10 cellular contexts compared by ENCODE assay signal in genomic region chr10:10792681-10793080, GRCh38.
DNase-seq lines count a peak whose midpoint lies in the region; ATAC-seq and TF ChIP-seq lines count a peak whose summit lies in the region.
"Had no signal": no experiment of that assay in that cellular context is flagged by ENCODE, and none has a peak within 500 bp of the region (broad histone marks: within the 10 kb centered on the region; RNA-seq: fewer than 3 reads in every experiment).

No MANE protein-coding gene starts in this region.

- no peak for TF ChIP-seq POLR2A in vagina (IDR thresholded peaks at IDR 0.05)

- H3K4me3 ChIP-seq in AG04450 (ENCODE audit: low read depth, low read length) (no peak overlapping the region), choroid plexus epithelial cell (ENCODE audit: low read depth, low read length) (no peak overlapping the region), vagina (no peak overlapping the region)

- H3K27me3 ChIP-seq in AG04450 (ENCODE audit: control insufficient read depth, insufficient read depth, low read length) (no peaks in the 10 kb centered on the region), vagina (no peaks in the 10 kb centered on the region)

- H3K36me3 ChIP-seq in vagina, result no peaks in the 10 kb centered on the region

- intact Hi-C loops in vagina (cut with DNase I), result no loop called here

- peaks cover 8% of the 10 kb centered on the region for H3K4me1 ChIP-seq in vagina

- DNase-seq in AG04450 (ENCODE audit: low read depth, low spot score) (peak; percentile 69), LHCN-M2 (ENCODE audit: low read depth) (peak; percentile 98), choroid plexus epithelial cell (ENCODE audit: low read depth) (peak; percentile 90), kidney tubule cell (ENCODE audit: low spot score) (peak; percentile 92), vagina (ENCODE audit: extremely low spot score in 2 of 2) (no peak), SHP77 (lab: John Stamatoyannopoulos, UW) (no peak)
- no peak for DNase-seq in activated T-cell treated with anti-CD3 and anti-CD28 coated beads, Interleukin-2, amount 50 U/mL, for 1 hour
- DNase-seq: CD4-positive, CD25-positive, alpha-beta regulatory T cell; NCI-H1417 treated with DMSO at 0.1 percent for 48 hours had no signal

- POLR2A ChIA-PET in AG04450 (lab: Yijun Ruan, JAX), result interaction anchor here (1.6 kb wide), 1 partner anchor 32 kb away, joined by 4 read pairs; no protein-coding TSS in a partner anchor

- H3K9me3 ChIP-seq in AG04450 (ENCODE audit: control insufficient read depth, insufficient read depth, low read length) (no peaks in the 10 kb centered on the region), vagina (no peaks in the 10 kb centered on the region)

- no peak for TF ChIP-seq CTCF in AG04450 (IDR thresholded peaks at IDR 0.05; ENCODE audit: low read depth, low read length)
- TF ChIP-seq CTCF in choroid plexus epithelial cell (conservative IDR thresholded peaks at IDR 0.05; ENCODE audit: low read depth, low read length), result no peak
- no peak for TF ChIP-seq CTCF in vagina (IDR thresholded peaks at IDR 0.05)

- CTCF ChIA-PET in AG04450 (lab: Charles Lee), result interaction anchor here (0.5 to 1.3 kb wide), 3 partner anchors 37 to 243 kb away, joined by 3 read pairs; no protein-coding TSS in a partner anchor

- H3K27ac ChIP-seq in AG04450 (ENCODE audit: low read depth, low read length), result peak overlapping the region; percentile 22
- no peak overlapping the region for H3K27ac ChIP-seq in vagina

- no peak for ATAC-seq in GM19023 (IDR thresholded peaks at IDR 0.05; ENCODE audit: unreplicated experiment)

Comparison
In these comparisons a context has a peak if more than half of its experiments do, and no peak if none do; other contexts are left out.
1. DNase-seq: peak in AG04450 (single experiment), LHCN-M2 (single experiment), choroid plexus epithelial cell (single experiment) and kidney tubule cell (single experiment); none in activated T-cell treated with anti-CD3 and anti-CD28 coated beads, Interleukin-2, amount 50 U/mL, for 1 hour (single experiment), vagina (0 of 2) and SHP77 (0 of 2).